In genomic region chr11:47269002-47269828, GRCh38 we compare ENCODE assay signal across 1 cellular context.
TF ChIP-seq lines count a peak whose summit lies in the region.

No MANE protein-coding gene starts in this region.

TF ChIP-seq in K562, 482 proteins besides CTCF, POLR2A, EP300 and RAD21 (continued from another document and continues in another):
- TF ChIP-seq ZBTB2 (IDR thresholded peaks at IDR 0.05) = no peak
- no peak for TF ChIP-seq CGGBP1 (CRISPR knock-in tag; IDR thresholded peaks at IDR 0.05)
- TF ChIP-seq BRF1 (IDR thresholded peaks at IDR 0.05; ENCODE audit: borderline replicate concordance, extremely low read depth, insufficient read length) = no peak
- TF ChIP-seq ELF4 (CRISPR knock-in tag; IDR thresholded peaks at IDR 0.05) = no peak
- peak; percentile 100 for TF ChIP-seq ATF7 (IDR thresholded peaks at IDR 0.05)
- peak; percentile 66 for TF ChIP-seq RBFOX2 (IDR thresholded peaks at IDR 0.05; ENCODE audit: low read depth, low read length)
- no peak for TF ChIP-seq ZNF253 (CRISPR knock-in tag; conservative IDR thresholded peaks at IDR 0.05)
- peak in 1 of 2 experiments; percentile 79; a peak in 2 of 4 replicates for TF ChIP-seq ZNF318 (IDR thresholded peaks at IDR 0.05; ENCODE audit: borderline replicate concordance in 1 of 2, low read depth in 1 of 2)
- no peak; the same call in 1 of the 2 replicates for TF ChIP-seq MITF (IDR thresholded peaks at IDR 0.05)
- no peak for TF ChIP-seq NCOR1 (IDR thresholded peaks at IDR 0.05)
- no peak for TF ChIP-seq KLF16 (IDR thresholded peaks at IDR 0.05)
- TF ChIP-seq EZH2 (IDR thresholded peaks at IDR 0.05; ENCODE audit: borderline replicate concordance, low read depth, low read length) = no peak
- no peak for TF ChIP-seq CHCHD3 (CRISPR knock-in tag; IDR thresholded peaks at IDR 0.05)
- no peak; a peak in 1 of 4 replicates for TF ChIP-seq TRIM24 (IDR thresholded peaks at IDR 0.05)
- TF ChIP-seq PHTF2 (CRISPR knock-in tag; IDR thresholded peaks at IDR 0.05) = no peak
- no peak for TF ChIP-seq RNF219 (CRISPR knock-in tag; IDR thresholded peaks at IDR 0.05)
- TF ChIP-seq CBX2 (IDR thresholded peaks at IDR 0.05; ENCODE audit: insufficient read depth, low read length, poor library complexity, severe bottlenecking) = no peak
- TF ChIP-seq E2F6 (IDR thresholded peaks at IDR 0.05; ENCODE audit: borderline replicate concordance in 1 of 2, extremely low read depth in 1 of 2, insufficient read depth in 1 of 2, insufficient read length in 1 of 2, low read depth in 1 of 2, low read length in 1 of 2, poor library complexity in 1 of 2, severe bottlenecking in 1 of 2) = peak; percentile 80 to 82
- TF ChIP-seq ETV1 (tag; conservative IDR thresholded peaks at IDR 0.05; ENCODE audit: low read depth) = peak; percentile 78
- no peak for TF ChIP-seq ZFP30 (CRISPR knock-in tag; IDR thresholded peaks at IDR 0.05; ENCODE audit: borderline replicate concordance)
- TF ChIP-seq COPS2 (conservative IDR thresholded peaks at IDR 0.05) = no peak
- peak in 1 of 2 experiments; percentile 92; a peak in 2 of 4 replicates for TF ChIP-seq BCLAF1 (IDR thresholded peaks at IDR 0.05; ENCODE audit: borderline replicate concordance in 1 of 2, control insufficient read depth in 1 of 2, low read depth in 2 of 2, low read length in 1 of 2)
- TF ChIP-seq SRSF1 (IDR thresholded peaks at IDR 0.05; ENCODE audit: low read depth, low read length) = no peak
- TF ChIP-seq KDM4B (IDR thresholded peaks at IDR 0.05; ENCODE audit: borderline replicate concordance in 2 of 2, low read depth in 1 of 2) = no peak
- TF ChIP-seq MLX (CRISPR knock-in tag; conservative IDR thresholded peaks at IDR 0.05) = no peak
- no peak for TF ChIP-seq ZFP36 (IDR thresholded peaks at IDR 0.05; ENCODE audit: low read depth, low read length, partially characterized antibody)
- TF ChIP-seq HMG20A (CRISPR knock-in tag; conservative IDR thresholded peaks at IDR 0.05) = no peak
- no peak for TF ChIP-seq PHF20 (IDR thresholded peaks at IDR 0.05; ENCODE audit: partially characterized antibody)
- peak; percentile 46 for TF ChIP-seq CHD2 (IDR thresholded peaks at IDR 0.05; ENCODE audit: low read depth, low read length)
- peak; percentile 67 for TF ChIP-seq E2F8 (IDR thresholded peaks at IDR 0.05; ENCODE audit: low read depth, partially characterized antibody)
- TF ChIP-seq ZNF197 (CRISPR knock-in tag; IDR thresholded peaks at IDR 0.05; ENCODE audit: low read depth) = no peak
